In genomic region chr22:36331306-36331911, GRCh38 we compare ENCODE assay signal across 8 cellular contexts. TPM values are rescaled to one million over a fixed set of nuclear protein-coding genes. Genes with fewer than 3 reads are reported as not detected.
A peak's percentile ranks its signal among the peaks of the same experiment; 100 is the strongest.
DNase-seq lines count a peak whose midpoint lies in the region; ATAC-seq and TF ChIP-seq lines count a peak whose summit lies in the region.

No MANE protein-coding gene starts in this region.

- no peaks in the 10 kb centered on the region for H3K9me3 ChIP-seq in endodermal cell (ENCODE audit: control insufficient read depth, low read length)

- ATAC-seq in HG02588 (IDR thresholded peaks at IDR 0.05; ENCODE audit: unreplicated experiment): peak; percentile 56
- peak; percentile 73 to 79 for ATAC-seq in stimulated activated naive B cell treated with anti-CD40 and anti-IgM and Interleukin-4, amounts not matched to agents 10 μg/mL and 1 μg/mL and 100 μg/mL, for 72 hours (replicated peaks)

- H3K4me1 ChIP-seq in endodermal cell (ENCODE audit: control insufficient read depth, insufficient read depth, low read length): peaks cover 57% of the 10 kb centered on the region

- H3K36me3 ChIP-seq in endodermal cell (ENCODE audit: control insufficient read depth, insufficient read depth, low read length): peaks cover 93% of the 10 kb centered on the region

- no peaks in the 10 kb centered on the region for H3K27me3 ChIP-seq in endodermal cell (ENCODE audit: control insufficient read depth, insufficient read depth, low read length, poor library complexity, severe bottlenecking)

- H3K4me3 ChIP-seq in endodermal cell (ENCODE audit: low read length): no peak overlapping the region

- H3K27ac ChIP-seq in endodermal cell (ENCODE audit: low read depth, low read length): peak overlapping the region; percentile 69

- peak; percentile 88 for DNase-seq in GM04504 (ENCODE audit: low read depth)
- DNase-seq in NCI-H2171 treated with DMSO at 0.1 percent for 48 hours (lab: John Stamatoyannopoulos, UW): peak; percentile 75
- DNase-seq in activated CD4-positive, alpha-beta T cell treated with anti-CD3 and anti-CD28 coated beads, Interleukin-2, amount 50 U/mL, for 48 hours: peak; percentile 77 to 84
- DNase-seq in endodermal cell: peak; percentile 92
- DNase-seq in mucosa of gallbladder (ENCODE audit: low spot score): peak; percentile 84
- DNase-seq in stimulated activated naive B cell treated with anti-CD40 and anti-IgM and Interleukin-4, amounts not matched to agents 10 μg/mL and 1 μg/mL and 100 μg/mL, for 72 hours: peak; percentile 81
- no peak for DNase-seq in NCI-H774 (lab: John Stamatoyannopoulos, UW)

- no peaks in the 10 kb centered on the region for H3K27me3 Mint-ChIP-seq in endodermal cell (ENCODE audit: insufficient read depth)
- H3K27me3 Mint-ChIP-seq in stimulated activated naive B cell treated with anti-CD40 and anti-IgM and Interleukin-4, amounts not matched to agents 10 μg/mL and 1 μg/mL and 100 μg/mL, for 72 hours: no peaks in the 10 kb centered on the region

- WGBS in endodermal cell (ENCODE audit: insufficient coverage in 1 of 2, insufficient read length in 1 of 2), 2 experiments: 84 to 86% methylated on average over 8 to 11 of the region's 11 CpGs

- no peak for TF ChIP-seq CTCF in endodermal cell (conservative IDR thresholded peaks at IDR 0.05)

- peaks cover 71% of the 10 kb centered on the region for H3K4me1 Mint-ChIP-seq in endodermal cell
- H3K4me1 Mint-ChIP-seq in stimulated activated naive B cell treated with anti-CD40 and anti-IgM and Interleukin-4, amounts not matched to agents 10 μg/mL and 1 μg/mL and 100 μg/mL, for 72 hours: peaks cover 80 to 87% of the 10 kb centered on the region in 2 donors

- H3K27ac Mint-ChIP-seq in endodermal cell: peak overlapping the region; percentile 99
- H3K27ac Mint-ChIP-seq in stimulated activated naive B cell treated with anti-CD40 and anti-IgM and Interleukin-4, amounts not matched to agents 10 μg/mL and 1 μg/mL and 100 μg/mL, for 72 hours: peak overlapping the region; percentile 100

- peak overlapping the region; percentile 56 for H3K9ac ChIP-seq in endodermal cell (ENCODE audit: extremely low read depth, low read length, poor library complexity, severe bottlenecking)

- peaks cover 61% of the 10 kb centered on the region for H3K36me3 Mint-ChIP-seq in endodermal cell (ENCODE audit: low read depth)
- peaks cover 80 to 89% of the 10 kb centered on the region in 2 donors for H3K36me3 Mint-ChIP-seq in stimulated activated naive B cell treated with anti-CD40 and anti-IgM and Interleukin-4, amounts not matched to agents 10 μg/mL and 1 μg/mL and 100 μg/mL, for 72 hours

- H3K4me3 Mint-ChIP-seq in endodermal cell: no peak overlapping the region
- peak overlapping the region; percentile 84 for H3K4me3 Mint-ChIP-seq in stimulated activated naive B cell treated with anti-CD40 and anti-IgM and Interleukin-4, amounts not matched to agents 10 μg/mL and 1 μg/mL and 100 μg/mL, for 72 hours

- no peaks in the 10 kb centered on the region for H3K9me3 Mint-ChIP-seq in endodermal cell
- H3K9me3 Mint-ChIP-seq in stimulated activated naive B cell treated with anti-CD40 and anti-IgM and Interleukin-4, amounts not matched to agents 10 μg/mL and 1 μg/mL and 100 μg/mL, for 72 hours: no peaks in the 10 kb centered on the region

RNA-seq across cellular contexts. Expression of gene MYH9, which starts 56.4 kb away (rescaled TPM):
- total RNA-seq in endodermal cell (100 to 1,000 TPM; 270 to 288 TPM), mucosa of gallbladder (544 TPM)
- polyA plus RNA-seq in endodermal cell (2013, experiment 1 of 2): 131 TPM
- 136 TPM for polyA plus RNA-seq in endodermal cell (2013, experiment 2 of 2)
